Comparison of ENCODE assay signal across 1 cellular context in the genomic region with DNA sequence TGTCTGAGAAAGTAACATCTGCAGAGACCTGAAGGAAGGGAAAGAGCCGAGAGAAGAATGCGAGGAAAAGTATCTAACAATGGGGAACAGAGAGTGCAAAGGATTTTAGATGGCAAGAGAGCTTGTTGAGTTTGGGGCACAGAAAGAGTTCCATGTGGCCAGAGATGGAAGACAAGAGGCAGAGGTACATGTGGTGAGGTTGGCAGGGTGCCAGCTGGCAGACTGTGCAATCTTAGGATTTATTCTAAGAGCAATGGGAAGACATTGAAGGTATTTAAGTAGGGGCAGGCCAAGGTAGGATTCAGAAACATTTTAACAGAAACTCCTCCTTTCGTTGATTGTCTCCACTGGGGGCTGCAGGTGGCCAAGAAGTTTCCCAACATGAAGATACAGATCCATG.
TF ChIP-seq lines count a peak whose summit lies in the region.

No MANE protein-coding gene starts in this region.

TF ChIP-seq in K562, 482 proteins besides CTCF, POLR2A, EP300 and RAD21 (continued from another document):
- TF ChIP-seq RCOR1 (IDR thresholded peaks at IDR 0.05; ENCODE audit: borderline replicate concordance in 1 of 2, low read depth in 2 of 2, low read length in 2 of 2) = no peak
- peak; percentile 86 for TF ChIP-seq NFIX (CRISPR knock-in tag; IDR thresholded peaks at IDR 0.05; ENCODE audit: low read depth)
- no peak for TF ChIP-seq PYGO2 (tag; IDR thresholded peaks at IDR 0.05)
- TF ChIP-seq NFIC (IDR thresholded peaks at IDR 0.05) = peak; percentile 96
